Comparison of ENCODE assay signal across 19 cellular contexts in genomic region chr15:82051664-82052063, GRCh38. TPM values are rescaled to one million over a fixed set of nuclear protein-coding genes. Genes with fewer than 3 reads are reported as not detected.
DNase-seq lines count a peak whose midpoint lies in the region; ATAC-seq, FAIRE-seq and TF ChIP-seq lines count a peak whose summit lies in the region.
"Had no signal": no experiment of that assay in that cellular context is flagged by ENCODE, and none has a peak within 500 bp of the region (broad histone marks: within the 10 kb centered on the region; RNA-seq: fewer than 3 reads in every experiment).

No MANE protein-coding gene starts in this region.

- peak; percentile 17 to 61; a peak in 2 of 4 replicates for TF ChIP-seq RAD21 in K562 (CRISPR knock-in tag; conservative IDR thresholded peaks at IDR 0.05 in 1 of 2, IDR thresholded peaks at IDR 0.05 in 1 of 2)

- no peak for TF ChIP-seq POLR2A in K562 (conservative IDR thresholded peaks at IDR 0.05)

- 7% methylated on average over 6 of the region's 6 CpGs for WGBS in K562 (ENCODE audit: insufficient coverage, low coverage, missing lambda C conversion rate)

- no peak overlapping the region for H3K4me3 ChIP-seq in K562
- H3K4me3 ChIP-seq: sigmoid colon, vagina had no signal

- H2AFZ ChIP-seq in K562 (ENCODE audit: low read depth, low read length): peak overlapping the region; percentile 45; the same call in 1 of the 2 replicates

- no peaks in the 10 kb centered on the region for H3K79me2 ChIP-seq in K562 (ENCODE audit: control insufficient read depth, insufficient read depth, low read length)

- H3K9ac ChIP-seq in K562 (ENCODE audit: insufficient read depth in 1 of 2, low read depth in 2 of 2, low read length in 2 of 2): no peak overlapping the region

- TF ChIP-seq EP300 in K562 (IDR thresholded peaks at IDR 0.05; ENCODE audit: low read length): no peak

- in situ Hi-C loops in KBM-7 (cut with MboI; ENCODE audit: low pct_unique_long_range_greater_than_20kb, low sequenced_read_pairs) (loop anchor here (10.0 kb wide), 1 partner anchor 53 kb away; no protein-coding TSS in a partner anchor), K562 (cut with MboI) (no loop called here), GM13976 (cut with MboI; ENCODE audit: low sequenced_read_pairs, unreplicated experiment) (no loop called here)

- intact Hi-C loops in K562 (cut with micrococcal nuclease): no loop called here

- H3K4me1 ChIP-seq in K562 (replicated peaks in 1 of 2; ENCODE audit: control insufficient read depth in 2 of 2, insufficient read depth in 2 of 2, low read length in 2 of 2): peaks cover 2 to 9% of the 10 kb centered on the region in 2 experiments; a peak in 3 of 5 replicates

- H3K9me1 ChIP-seq in K562 (ENCODE audit: control insufficient read depth, insufficient read depth, low read length): no peaks in the 10 kb centered on the region

- POLR2A ChIA-PET in K562 (lab: Yijun Ruan, JAX): no interaction called here

- TF ChIP-seq CTCF in K562 (IDR thresholded peaks at IDR 0.05 in 2 of 3, conservative IDR thresholded peaks at IDR 0.05 in 1 of 3; ENCODE audit: insufficient read depth in 2 of 3, low read depth in 1 of 3, low read length in 3 of 3) (peak; percentile 15 to 34 (median 28); a peak in 3 of 6 replicates), GM13976 (IDR thresholded peaks at IDR 0.05; ENCODE audit: borderline replicate concordance, control extremely low read depth, extremely low read depth, insufficient read depth, missing control alignments) (no peak)

- 0 out of 3 replicates have a peak, but pooled peaks have one; percentile 13 for ATAC-seq in K562

- BruUV-seq in K562 (replicated peaks; lab: Mats Ljungman, UMichigan): no TSS peak

- H3K4me2 ChIP-seq in K562 (ENCODE audit: insufficient read depth, low read length): peak overlapping the region; percentile 51

- H3K9me3 ChIP-seq in K562 (replicated peaks; ENCODE audit: control insufficient read depth, insufficient read depth, low read depth, low read length): no peaks in the 10 kb centered on the region
- H3K9me3 ChIP-seq: sigmoid colon, vagina had no signal

- DNase-seq in Ammon's horn (ENCODE audit: low spot score): peak; percentile 51
- DNase-seq in KBM-7: peak; percentile 31
- peak in 2 of 4 experiments; percentile 48 to 57 for DNase-seq in K562 (ENCODE audit: extremely low read depth in 1 of 4, low spot score in 3 of 4)
- peak; percentile 48 for DNase-seq in hepatic stellate cell (ENCODE audit: low spot score)
- no peak for DNase-seq in amniotic stem cell (lab: John Stamatoyannopoulos, UW)
- DNase-seq in DMS53 treated with DMSO at 0.1 percent for 48 hours (lab: John Stamatoyannopoulos, UW; ENCODE audit: unreplicated experiment): no peak
- no peak for DNase-seq in GDM1 (lab: John Stamatoyannopoulos, UW)
- no peak for DNase-seq in GM13976 (ENCODE audit: low spot score)
- DNase-seq: activated CD4-positive, CD25-positive, alpha-beta regulatory T cell; activated CD8-positive, alpha-beta memory T cell treated with anti-CD3 and anti-CD28 coated beads for 24 hours; cerebellar nuclear complex; endodermal cell; NCI-H1417 treated with DMSO at 0.1 percent for 48 hours; NCI-H2171; NCI-H82; RPMI8226; sigmoid colon; stimulated activated CD4-positive, alpha-beta T cell treated with anti-CD3 and anti-CD28 coated beads, Interleukin-2, amount 100 ng/mL, for 24 hours had no signal

- H3K27ac ChIP-seq in K562 (ENCODE audit: extremely low read depth, low read depth, low read length): no peak overlapping the region
- H3K27ac ChIP-seq: sigmoid colon, vagina had no signal

- H4K20me1 ChIP-seq in K562 (replicated peaks; ENCODE audit: control insufficient read depth, insufficient read depth, low read length): no peaks in the 10 kb centered on the region

- CTCF ChIA-PET in K562 (lab: Yijun Ruan, JAX; ENCODE audit: low intra/inter-chr PET ratio): no interaction called here

- no peaks in the 10 kb centered on the region for H3K36me3 ChIP-seq in K562 (ENCODE audit: control insufficient read depth, insufficient read depth, low read length)
- H3K36me3 ChIP-seq: sigmoid colon, vagina had no signal

- peak; percentile 91 for FAIRE-seq in K562 (lab: Jason Lieb, UNC)

- H3K27me3 ChIP-seq in K562 (ENCODE audit: control insufficient read depth in 2 of 2, insufficient read depth in 2 of 2, low read length in 2 of 2): peaks cover 0 to 5% of the 10 kb centered on the region in 2 experiments; a peak in 1 of 5 replicates
- H3K27me3 ChIP-seq: vagina had no signal

TF ChIP-seq in K562, 482 proteins besides CTCF, POLR2A, EP300 and RAD21 (continues in another document):
- no peak for TF ChIP-seq CC2D1A (IDR thresholded peaks at IDR 0.05)
- peak; percentile 60 for TF ChIP-seq CTBP1 (IDR thresholded peaks at IDR 0.05; ENCODE audit: borderline replicate concordance)
- TF ChIP-seq COPS2 (conservative IDR thresholded peaks at IDR 0.05): no peak
- TF ChIP-seq ZNF778 (CRISPR knock-in tag; IDR thresholded peaks at IDR 0.05): no peak
- TF ChIP-seq SAFB (IDR thresholded peaks at IDR 0.05; ENCODE audit: borderline replicate concordance, low read depth, low read length): no peak
- no peak for TF ChIP-seq DEAF1 (CRISPR knock-in tag; IDR thresholded peaks at IDR 0.05)
- no peak for TF ChIP-seq ZNF780A (CRISPR knock-in tag; IDR thresholded peaks at IDR 0.05)
- no peak for TF ChIP-seq SUPT5H (IDR thresholded peaks at IDR 0.05)
- no peak for TF ChIP-seq NONO (IDR thresholded peaks at IDR 0.05; ENCODE audit: low read depth in 2 of 2, low read length in 1 of 2)
- no peak for TF ChIP-seq TBL1XR1 (IDR thresholded peaks at IDR 0.05; ENCODE audit: low read length in 2 of 2)
- TF ChIP-seq SAP30 (IDR thresholded peaks at IDR 0.05; ENCODE audit: borderline replicate concordance, insufficient read depth, low read depth, low read length, poor library complexity, severe bottlenecking): no peak
- no peak for TF ChIP-seq ZNF583 (CRISPR knock-in tag; IDR thresholded peaks at IDR 0.05)
- TF ChIP-seq ZHX1 (conservative IDR thresholded peaks at IDR 0.05; ENCODE audit: low read length): no peak
- no peak for TF ChIP-seq CHCHD3 (CRISPR knock-in tag; IDR thresholded peaks at IDR 0.05)
- TF ChIP-seq ZNF12 (CRISPR knock-in tag; IDR thresholded peaks at IDR 0.05): no peak
- TF ChIP-seq CHD4 (IDR thresholded peaks at IDR 0.05; ENCODE audit: insufficient read depth, insufficient replicate concordance, low read depth, low read length, poor library complexity, severe bottlenecking): no peak
- peak; percentile 33; the same call in 1 of the 2 replicates for TF ChIP-seq ESRRA (IDR thresholded peaks at IDR 0.05; ENCODE audit: borderline replicate concordance, low read depth)

RNA-seq across cellular contexts. Expression of gene MEX3B, which starts 5.8 kb away (rescaled TPM):
- total RNA-seq in K562 (2011; cell fraction: chromatin; rRNA removed; ENCODE audit: low replicate concordance): 8.7 and 10.8 TPM in 2 replicates
- total RNA-seq in K562 (2011; cell fraction: nucleolus; rRNA removed): 11.3 and 13.3 TPM in 2 replicates
- 8.7 TPM in 2 replicates for total RNA-seq in K562 (2011; cell fraction: nucleoplasm; rRNA removed)
- total RNA-seq in K562 (2014; rRNA removed): 7.4 and 7.7 TPM in 2 replicates
- total RNA-seq in K562 (2014; rRNA removed; fragmentation: Illumina TruSeq; extraction: Trizol): 2.9 and 3.1 TPM in 2 replicates
- total RNA-seq in K562 (2015; rRNA removed; fragmentation: Illumina TruSeq; extraction: Trizol): 3.6 and 4.2 TPM in 2 replicates
- 12.0 and 12.8 TPM in 2 replicates for total RNA-seq in K562 (2021)
- 7.0 TPM in 2 replicates for polyA plus RNA-seq in K562 (2011; rRNA removed)
- 5.5 and 16.8 TPM in 2 replicates for polyA plus RNA-seq in K562 (2011; cell fraction: cytosol; rRNA removed)
- polyA plus RNA-seq in K562 (2011; cell fraction: nucleus; rRNA removed): 20.3 and 41.1 TPM in 2 replicates
- 4.9 and 6.6 TPM in 2 replicates for polyA plus RNA-seq in K562 (2012)
- polyA plus RNA-seq in K562 (2014; fragmentation: Illumina TruSeq; extraction: Trizol): 3.0 and 6.2 TPM in 2 replicates
- 1 to 10 TPM in 1 of 2 experiments, under 1 TPM in 1; 0.94 to 1.1 TPM for polyA plus RNA-seq in K562 (2014; fragmentation: Nextera tagmentation; extraction: Ambion mirVana)
- polyA plus RNA-seq in K562 (2014; rRNA removed): 6.9 and 8.3 TPM in 2 replicates
- polyA minus RNA-seq in K562 (2011; rRNA and poly(A)+ RNA removed): 1.9 and 3.3 TPM in 2 replicates
- 9.3 TPM in 2 replicates for polyA minus RNA-seq in K562 (2011; cell fraction: cytosol; rRNA and poly(A)+ RNA removed)
- polyA minus RNA-seq in K562 (2011; cell fraction: nucleus; rRNA and poly(A)+ RNA removed): 11.7 and 12.2 TPM in 2 replicates

Comparison
In these comparisons a context has a peak if more than half of its experiments do, and no peak if none do; other contexts are left out.
1. DNase-seq: peak in Ammon's horn (single experiment), KBM-7 (single experiment) and hepatic stellate cell (single experiment); none in amniotic stem cell (single experiment), DMS53 treated with DMSO at 0.1 percent for 48 hours (single experiment), GDM1 (single experiment) and GM13976 (single experiment).